ENCODE assay signal across 1 cellular context in the genomic region with DNA sequence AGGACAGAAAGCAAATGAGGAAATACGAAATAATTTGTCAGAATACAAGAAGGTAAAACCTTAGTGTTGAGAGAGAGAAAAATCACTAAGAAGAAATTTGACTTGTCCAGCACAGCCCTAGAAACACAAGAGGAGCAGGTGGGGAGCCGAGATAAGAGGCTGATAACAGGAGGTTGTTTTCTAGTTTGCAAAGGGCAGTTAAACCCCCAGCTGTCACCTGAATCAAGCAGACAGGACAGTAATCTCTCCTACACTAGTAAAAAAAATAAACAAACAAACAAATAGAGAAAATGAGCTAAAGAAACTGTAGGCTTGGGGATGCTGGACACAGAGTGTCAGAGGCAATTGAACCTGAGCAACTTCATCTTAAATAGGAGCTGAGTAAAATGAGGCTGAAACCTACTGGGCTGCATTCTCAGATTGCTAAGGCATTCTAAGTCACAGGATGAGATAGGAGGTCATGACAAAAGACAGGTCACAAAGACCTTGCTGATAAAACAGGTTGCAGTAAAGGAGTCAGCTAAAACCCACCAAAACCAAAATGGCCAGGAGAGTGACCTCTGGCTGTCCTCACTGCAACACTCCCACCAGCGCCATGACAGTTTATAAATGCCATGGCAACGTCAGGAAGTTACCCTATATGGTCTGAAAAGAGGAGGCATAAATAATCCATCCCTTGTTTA.
TF ChIP-seq lines count a peak whose summit lies in the region.

No MANE protein-coding gene starts in this region.

TF ChIP-seq in K562, 482 proteins besides CTCF, POLR2A, EP300 and RAD21 (continued from another document and continues in another):
- TF ChIP-seq, protein P1, sequence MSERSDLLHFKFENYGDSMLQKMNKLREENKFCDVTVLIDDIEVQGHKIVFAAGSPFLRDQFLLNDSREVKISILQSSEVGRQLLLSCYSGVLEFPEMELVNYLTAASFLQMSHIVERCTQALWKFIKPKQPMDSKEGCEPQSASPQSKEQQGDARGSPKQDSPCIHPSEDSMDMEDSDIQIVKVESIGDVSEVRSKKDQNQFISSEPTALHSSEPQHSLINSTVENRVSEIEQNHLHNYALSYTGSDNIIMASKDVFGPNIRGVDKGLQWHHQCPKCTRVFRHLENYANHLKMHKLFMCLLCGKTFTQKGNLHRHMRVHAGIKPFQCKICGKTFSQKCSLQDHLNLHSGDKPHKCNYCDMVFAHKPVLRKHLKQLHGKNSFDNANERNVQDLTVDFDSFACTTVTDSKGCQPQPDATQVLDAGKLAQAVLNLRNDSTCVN (CRISPR knock-in tag; IDR thresholded peaks at IDR 0.05) = no peak
- TF ChIP-seq DIDO1 (tag; IDR thresholded peaks at IDR 0.05; ENCODE audit: low read depth) (no peak), CBX3 (IDR thresholded peaks at IDR 0.05; ENCODE audit: borderline replicate concordance in 1 of 2, low read length in 2 of 2) (no peak), MTA2 (IDR thresholded peaks at IDR 0.05; ENCODE audit: low read depth) (peak; percentile 74), ZNF707 (CRISPR knock-in tag; conservative IDR thresholded peaks at IDR 0.05) (no peak), DACH1 (IDR thresholded peaks at IDR 0.05; ENCODE audit: partially characterized antibody) (no peak), ZNF224 (CRISPR knock-in tag; IDR thresholded peaks at IDR 0.05) (no peak), SLC30A9 (CRISPR knock-in tag; IDR thresholded peaks at IDR 0.05) (no peak), EWSR1 (IDR thresholded peaks at IDR 0.05; ENCODE audit: borderline replicate concordance, low read depth, partially characterized antibody) (no peak), SOX6 (IDR thresholded peaks at IDR 0.05) (peak; percentile 87), DEAF1 (CRISPR knock-in tag; IDR thresholded peaks at IDR 0.05) (no peak), KHSRP (IDR thresholded peaks at IDR 0.05) (no peak), ZBTB8A (IDR thresholded peaks at IDR 0.05; ENCODE audit: partially characterized antibody) (no peak), HOMEZ (CRISPR knock-in tag; IDR thresholded peaks at IDR 0.05) (no peak), ZMIZ1 (IDR thresholded peaks at IDR 0.05; ENCODE audit: low read depth in 2 of 2, low read length in 2 of 2) (0 out of 4 replicates have a peak, but pooled peaks of 1 of the 2 experiments have one; percentile 62), NCOA1 (IDR thresholded peaks at IDR 0.05; ENCODE audit: low read depth) (no peak), MBD2 (IDR thresholded peaks at IDR 0.05; ENCODE audit: borderline replicate concordance, low read depth) (no peak), HDAC6 (IDR thresholded peaks at IDR 0.05; ENCODE audit: low read depth, low read length) (no peak), TAF9B (IDR thresholded peaks at IDR 0.05; ENCODE audit: partially characterized antibody) (no peak), CREB3L1 (IDR thresholded peaks at IDR 0.05; ENCODE audit: borderline replicate concordance, low read depth) (no peak), PCBP1 (IDR thresholded peaks at IDR 0.05; ENCODE audit: low read depth, low read length, poor library complexity, severe bottlenecking) (no peak), KDM4B (IDR thresholded peaks at IDR 0.05; ENCODE audit: borderline replicate concordance in 2 of 2, low read depth in 1 of 2) (no peak), ZNF589 (CRISPR knock-in tag; IDR thresholded peaks at IDR 0.05; ENCODE audit: low read depth) (no peak), CEBPB (tag; IDR thresholded peaks at IDR 0.05) (no peak)
- TF ChIP-seq, protein P2, sequence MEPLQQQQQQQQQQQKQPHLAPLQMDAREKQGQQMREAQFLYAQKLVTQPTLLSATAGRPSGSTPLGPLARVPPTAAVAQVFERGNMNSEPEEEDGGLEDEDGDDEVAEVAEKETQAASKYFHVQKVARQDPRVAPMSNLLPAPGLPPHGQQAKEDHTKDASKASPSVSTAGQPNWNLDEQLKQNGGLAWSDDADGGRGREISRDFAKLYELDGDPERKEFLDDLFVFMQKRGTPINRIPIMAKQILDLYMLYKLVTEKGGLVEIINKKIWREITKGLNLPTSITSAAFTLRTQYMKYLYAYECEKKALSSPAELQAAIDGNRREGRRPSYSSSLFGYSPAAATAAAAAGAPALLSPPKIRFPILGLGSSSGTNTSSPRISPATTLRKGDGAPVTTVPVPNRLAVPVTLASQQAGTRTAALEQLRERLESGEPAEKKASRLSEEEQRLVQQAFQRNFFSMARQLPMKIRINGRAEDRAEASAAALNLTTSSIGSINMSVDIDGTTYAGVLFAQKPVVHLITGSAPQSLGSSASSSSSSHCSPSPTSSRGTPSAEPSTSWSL (CRISPR knock-in tag; IDR thresholded peaks at IDR 0.05; ENCODE audit: borderline replicate concordance) = no peak
- TF ChIP-seq, protein P3, sequence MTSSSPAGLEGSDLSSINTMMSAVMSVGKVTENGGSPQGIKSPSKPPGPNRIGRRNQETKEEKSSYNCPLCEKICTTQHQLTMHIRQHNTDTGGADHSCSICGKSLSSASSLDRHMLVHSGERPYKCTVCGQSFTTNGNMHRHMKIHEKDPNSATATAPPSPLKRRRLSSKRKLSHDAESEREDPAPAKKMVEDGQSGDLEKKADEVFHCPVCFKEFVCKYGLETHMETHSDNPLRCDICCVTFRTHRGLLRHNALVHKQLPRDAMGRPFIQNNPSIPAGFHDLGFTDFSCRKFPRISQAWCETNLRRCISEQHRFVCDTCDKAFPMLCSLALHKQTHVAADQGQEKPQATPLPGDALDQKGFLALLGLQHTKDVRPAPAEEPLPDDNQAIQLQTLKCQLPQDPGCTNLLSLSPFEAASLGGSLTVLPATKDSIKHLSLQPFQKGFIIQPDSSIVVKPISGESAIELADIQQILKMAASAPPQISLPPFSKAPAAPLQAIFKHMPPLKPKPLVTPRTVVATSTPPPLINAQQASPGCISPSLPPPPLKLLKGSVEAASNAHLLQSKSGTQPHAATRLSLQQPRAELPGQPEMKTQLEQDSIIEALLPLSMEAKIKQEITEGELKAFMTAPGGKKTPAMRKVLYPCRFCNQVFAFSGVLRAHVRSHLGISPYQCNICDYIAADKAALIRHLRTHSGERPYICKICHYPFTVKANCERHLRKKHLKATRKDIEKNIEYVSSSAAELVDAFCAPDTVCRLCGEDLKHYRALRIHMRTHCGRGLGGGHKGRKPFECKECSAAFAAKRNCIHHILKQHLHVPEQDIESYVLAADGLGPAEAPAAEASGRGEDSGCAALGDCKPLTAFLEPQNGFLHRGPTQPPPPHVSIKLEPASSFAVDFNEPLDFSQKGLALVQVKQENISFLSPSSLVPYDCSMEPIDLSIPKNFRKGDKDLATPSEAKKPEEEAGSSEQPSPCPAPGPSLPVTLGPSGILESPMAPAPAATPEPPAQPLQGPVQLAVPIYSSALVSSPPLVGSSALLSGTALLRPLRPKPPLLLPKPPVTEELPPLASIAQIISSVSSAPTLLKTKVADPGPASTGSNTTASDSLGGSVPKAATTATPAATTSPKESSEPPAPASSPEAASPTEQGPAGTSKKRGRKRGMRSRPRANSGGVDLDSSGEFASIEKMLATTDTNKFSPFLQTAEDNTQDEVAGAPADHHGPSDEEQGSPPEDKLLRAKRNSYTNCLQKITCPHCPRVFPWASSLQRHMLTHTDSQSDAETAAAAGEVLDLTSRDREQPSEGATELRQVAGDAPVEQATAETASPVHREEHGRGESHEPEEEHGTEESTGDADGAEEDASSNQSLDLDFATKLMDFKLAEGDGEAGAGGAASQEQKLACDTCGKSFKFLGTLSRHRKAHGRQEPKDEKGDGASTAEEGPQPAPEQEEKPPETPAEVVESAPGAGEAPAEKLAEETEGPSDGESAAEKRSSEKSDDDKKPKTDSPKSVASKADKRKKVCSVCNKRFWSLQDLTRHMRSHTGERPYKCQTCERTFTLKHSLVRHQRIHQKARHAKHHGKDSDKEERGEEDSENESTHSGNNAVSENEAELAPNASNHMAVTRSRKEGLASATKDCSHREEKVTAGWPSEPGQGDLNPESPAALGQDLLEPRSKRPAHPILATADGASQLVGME (CRISPR knock-in tag; IDR thresholded peaks at IDR 0.05) = no peak
- TF ChIP-seq, protein P4, sequence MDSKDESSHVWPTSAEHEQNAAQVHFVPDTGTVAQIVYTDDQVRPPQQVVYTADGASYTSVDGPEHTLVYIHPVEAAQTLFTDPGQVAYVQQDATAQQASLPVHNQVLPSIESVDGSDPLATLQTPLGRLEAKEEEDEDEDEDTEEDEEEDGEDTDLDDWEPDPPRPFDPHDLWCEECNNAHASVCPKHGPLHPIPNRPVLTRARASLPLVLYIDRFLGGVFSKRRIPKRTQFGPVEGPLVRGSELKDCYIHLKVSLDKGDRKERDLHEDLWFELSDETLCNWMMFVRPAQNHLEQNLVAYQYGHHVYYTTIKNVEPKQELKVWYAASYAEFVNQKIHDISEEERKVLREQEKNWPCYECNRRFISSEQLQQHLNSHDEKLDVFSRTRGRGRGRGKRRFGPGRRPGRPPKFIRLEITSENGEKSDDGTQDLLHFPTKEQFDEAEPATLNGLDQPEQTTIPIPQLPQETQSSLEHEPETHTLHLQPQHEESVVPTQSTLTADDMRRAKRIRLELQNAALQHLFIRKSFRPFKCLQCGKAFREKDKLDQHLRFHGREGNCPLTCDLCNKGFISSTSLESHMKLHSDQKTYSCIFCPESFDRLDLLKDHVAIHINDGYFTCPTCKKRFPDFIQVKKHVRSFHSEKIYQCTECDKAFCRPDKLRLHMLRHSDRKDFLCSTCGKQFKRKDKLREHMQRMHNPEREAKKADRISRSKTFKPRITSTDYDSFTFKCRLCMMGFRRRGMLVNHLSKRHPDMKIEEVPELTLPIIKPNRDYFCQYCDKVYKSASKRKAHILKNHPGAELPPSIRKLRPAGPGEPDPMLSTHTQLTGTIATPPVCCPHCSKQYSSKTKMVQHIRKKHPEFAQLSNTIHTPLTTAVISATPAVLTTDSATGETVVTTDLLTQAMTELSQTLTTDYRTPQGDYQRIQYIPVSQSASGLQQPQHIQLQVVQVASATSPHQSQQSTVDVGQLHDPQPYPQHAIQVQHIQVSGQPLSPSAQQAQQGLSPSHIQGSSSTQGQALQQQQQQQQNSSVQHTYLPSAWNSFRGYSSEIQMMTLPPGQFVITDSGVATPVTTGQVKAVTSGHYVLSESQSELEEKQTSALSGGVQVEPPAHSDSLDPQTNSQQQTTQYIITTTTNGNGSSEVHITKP (IDR thresholded peaks at IDR 0.05; ENCODE audit: partially characterized antibody) = no peak
- TF ChIP-seq, protein P5, sequence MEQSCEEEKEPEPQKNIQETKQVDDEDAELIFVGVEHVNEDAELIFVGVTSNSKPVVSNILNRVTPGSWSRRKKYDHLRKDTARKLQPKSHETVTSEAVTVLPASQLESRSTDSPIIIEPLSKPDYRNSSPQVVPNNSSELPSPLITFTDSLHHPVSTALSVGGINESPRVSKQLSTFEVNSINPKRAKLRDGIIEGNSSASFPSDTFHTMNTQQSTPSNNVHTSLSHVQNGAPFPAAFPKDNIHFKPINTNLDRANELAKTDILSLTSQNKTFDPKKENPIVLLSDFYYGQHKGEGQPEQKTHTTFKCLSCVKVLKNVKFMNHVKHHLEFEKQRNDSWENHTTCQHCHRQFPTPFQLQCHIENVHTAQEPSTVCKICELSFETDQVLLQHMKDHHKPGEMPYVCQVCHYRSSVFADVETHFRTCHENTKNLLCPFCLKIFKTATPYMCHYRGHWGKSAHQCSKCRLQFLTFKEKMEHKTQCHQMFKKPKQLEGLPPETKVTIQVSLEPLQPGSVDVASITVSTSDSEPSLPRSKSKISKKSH (CRISPR knock-in tag; IDR thresholded peaks at IDR 0.05) = no peak
